In the genomic region with DNA sequence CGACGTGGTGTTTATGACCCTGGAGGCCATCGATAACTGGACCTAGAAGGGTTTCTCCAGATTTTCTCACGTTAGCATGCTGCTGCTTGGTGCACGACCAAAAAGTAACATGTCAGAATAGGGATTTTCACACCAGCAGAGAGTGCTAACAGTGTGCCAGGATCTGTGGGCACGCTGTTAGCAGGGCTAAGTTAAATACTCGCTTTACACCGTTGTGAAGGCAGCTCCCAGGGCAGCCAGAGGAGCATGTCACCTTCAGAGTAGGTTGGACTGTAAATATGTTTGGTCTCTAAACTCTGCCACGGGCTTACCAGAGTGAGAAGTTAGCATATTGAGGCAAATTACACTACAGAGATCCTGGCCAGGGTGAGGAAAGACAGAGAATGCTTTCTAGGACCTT, we compare ENCODE assay signal across 19 cellular contexts.
DNase-seq lines count a peak whose midpoint lies in the region; ATAC-seq and TF ChIP-seq lines count a peak whose summit lies in the region.
"Had no signal": no experiment of that assay in that cellular context is flagged by ENCODE, and none has a peak within 500 bp of the region (broad histone marks: within the 10 kb centered on the region; RNA-seq: fewer than 3 reads in every experiment).

No MANE protein-coding gene starts in this region.

- H3K27ac ChIP-seq in SK-N-SH (ENCODE audit: low read depth in 2 of 2, low read length in 1 of 2): peak overlapping the region in 1 of 2 experiments; percentile 80; a peak in 2 of 4 replicates
- peak overlapping the region; percentile 9 for H3K27ac ChIP-seq in lower lobe of right lung
- peak overlapping the region; percentile 9 for H3K27ac ChIP-seq in psoas muscle
- H3K27ac ChIP-seq: 22Rv1, PC-9 had no signal

- no peaks in the 10 kb centered on the region for H3K9me2 ChIP-seq in SK-N-SH

- no peak for TF ChIP-seq EP300 in SK-N-SH (IDR thresholded peaks at IDR 0.05; ENCODE audit: borderline replicate concordance in 1 of 2, low read depth in 1 of 2, low read length in 1 of 2)

- H3K4me1 Mint-ChIP-seq in WTC11: peaks cover 35% of the 10 kb centered on the region
- H3K4me1 Mint-ChIP-seq: CD14-positive monocyte had no signal

- WGBS in SK-N-SH (ENCODE audit: low lambda C conversion rate): 94% methylated on average over 9 of the region's 9 CpGs
- WGBS in psoas muscle, 3 donors: 66 to 72% (median 69%) methylated on average over 9 of the region's 9 CpGs

- no peaks in the 10 kb centered on the region for H4K20me1 ChIP-seq in SK-N-SH (ENCODE audit: insufficient read depth)

- H3K4me3 ChIP-seq in SK-N-SH (ENCODE audit: low read depth in 2 of 2, low read length in 1 of 2) (no peak overlapping the region), adipocyte (ENCODE audit: low read length) (peak overlapping the region; percentile 32), lower lobe of right lung (no peak overlapping the region), psoas muscle (no peak overlapping the region)
- H3K4me3 ChIP-seq: K562, PC-9 had no signal

- TF ChIP-seq CTCF in SK-N-SH (IDR thresholded peaks at IDR 0.05) (no peak), lower lobe of right lung (IDR thresholded peaks at IDR 0.05) (no peak), psoas muscle (IDR thresholded peaks at IDR 0.05) (no peak), WTC11 (IDR thresholded peaks at IDR 0.05) (no peak)

- H3K27me3 ChIP-seq in SK-N-SH (ENCODE audit: insufficient read depth): no peaks in the 10 kb centered on the region
- H3K27me3 ChIP-seq in adipocyte (replicated peaks; ENCODE audit: control insufficient read depth, insufficient read depth, low read length): no peaks in the 10 kb centered on the region
- H3K27me3 ChIP-seq in lower lobe of right lung (ENCODE audit: low read depth): no peaks in the 10 kb centered on the region
- H3K27me3 ChIP-seq in psoas muscle (ENCODE audit: insufficient read depth in 3 of 3, low read length in 2 of 3): no peaks in the 10 kb centered on the region

- H3K9ac ChIP-seq in SK-N-SH (peak overlapping the region; percentile 6; the same call in 1 of the 2 replicates), adipocyte (ENCODE audit: low read length) (peak overlapping the region; percentile 22)

- CTCF ChIA-PET in SK-N-SH (lab: Yijun Ruan, JAX) (interaction anchor here (1.0 kb wide), 1 partner anchor 565 kb away, joined by 3 read pairs; no protein-coding TSS in a partner anchor), WTC11 (lab: Charles Lee) (no interaction called here)

- H3K4me3 Mint-ChIP-seq in WTC11: no peak overlapping the region
- H3K4me3 Mint-ChIP-seq: CD14-positive monocyte had no signal

- H3K36me3 Mint-ChIP-seq in WTC11: peaks cover 12% of the 10 kb centered on the region

- ATAC-seq in SK-N-SH treated with all-trans-retinoic acid at 6 μM for 48 hours (no peak), lower lobe of right lung (no peak), psoas muscle (no peak), HG02678 (IDR thresholded peaks at IDR 0.05; ENCODE audit: unreplicated experiment) (no peak), WTC11 (no peak)
- ATAC-seq: HCT116, K562 had no signal

- POLR2A ChIA-PET in SK-N-SH (lab: Yijun Ruan, JAX): no interaction called here
- POLR2A ChIA-PET in WTC11 (lab: Charles Lee): interaction anchor here (0.6 kb wide), 1 partner anchor 577 kb away, joined by 6 read pairs; the partner anchor contains the start of gene BRIP1

- peaks cover 12% of the 10 kb centered on the region for H3K9me3 Mint-ChIP-seq in WTC11

- H3K4me2 ChIP-seq in SK-N-SH: no peak overlapping the region; the same call in 1 of the 2 replicates
- H3K4me2 ChIP-seq: PC-9 had no signal

- H3K4me1 ChIP-seq in SK-N-SH (ENCODE audit: control insufficient read depth in 1 of 2, insufficient read depth in 2 of 2, low read depth in 1 of 2, low read length in 1 of 2) (peaks cover 13 to 23% of the 10 kb centered on the region in 2 experiments), adipocyte (ENCODE audit: control insufficient read depth, insufficient read depth, low read length) (peaks cover 26% of the 10 kb centered on the region), lower lobe of right lung (peaks cover 21% of the 10 kb centered on the region), psoas muscle (peaks cover 6% of the 10 kb centered on the region)

- no peak overlapping the region for H2AFZ ChIP-seq in SK-N-SH (ENCODE audit: low read depth)
- H2AFZ ChIP-seq: PC-9 had no signal

- H3K9me3 ChIP-seq in SK-N-SH: no peaks in the 10 kb centered on the region
- no peaks in the 10 kb centered on the region for H3K9me3 ChIP-seq in adipocyte (ENCODE audit: control insufficient read depth, low read length)
- no peaks in the 10 kb centered on the region for H3K9me3 ChIP-seq in lower lobe of right lung
- no peaks in the 10 kb centered on the region for H3K9me3 ChIP-seq in psoas muscle

- H3F3A ChIP-seq in SK-N-SH (replicated peaks; ENCODE audit: insufficient read depth): peaks cover 17% of the 10 kb centered on the region

- TF ChIP-seq RAD21 in SK-N-SH (IDR thresholded peaks at IDR 0.05; ENCODE audit: low read length): no peak

- no peaks in the 10 kb centered on the region; the same call in 1 of the 2 replicates for H3K79me2 ChIP-seq in SK-N-SH (ENCODE audit: insufficient read depth)

- H3K36me3 ChIP-seq in SK-N-SH (replicated peaks in 1 of 2; ENCODE audit: control insufficient read depth in 1 of 2, insufficient read depth in 2 of 2, low read length in 1 of 2): no peaks in the 10 kb centered on the region
- H3K36me3 ChIP-seq in adipocyte (ENCODE audit: control insufficient read depth, insufficient read depth, low read length, severe bottlenecking): no peaks in the 10 kb centered on the region
- no peaks in the 10 kb centered on the region for H3K36me3 ChIP-seq in lower lobe of right lung
- H3K36me3 ChIP-seq in psoas muscle (ENCODE audit: insufficient read depth in 1 of 2, low read depth in 1 of 2): no peaks in the 10 kb centered on the region

- no peak overlapping the region for H3K27ac Mint-ChIP-seq in WTC11
- H3K27ac Mint-ChIP-seq: CD14-positive monocyte had no signal

- intact Hi-C loops in lower lobe of right lung (cut with DNase I): no loop called here
- intact Hi-C loops in psoas muscle (cut with DNase I): no loop called here

- no peak for DNase-seq in SK-N-SH
- DNase-seq in adipocyte (ENCODE audit: low read depth): no peak
- DNase-seq in lower lobe of right lung: no peak
- no peak for DNase-seq in psoas muscle
- DNase-seq in WTC11 (ENCODE audit: low spot score): no peak
- DNase-seq in NCI-H1694 (lab: John Stamatoyannopoulos, UW): no peak
- DNase-seq: COR-L47, DMS153, NCI-H1048, NCI-H2107, NCI-H226, NCI-H69, PC-9 had no signal

- peaks cover 8% of the 10 kb centered on the region for H3K27me3 Mint-ChIP-seq in WTC11 (ENCODE audit: low read depth)

TF ChIP-seq in SK-N-SH, 30 proteins besides CTCF, POLR2A, EP300 and RAD21 (continues in another document):
- TF ChIP-seq MAX (IDR thresholded peaks at IDR 0.05; ENCODE audit: low read depth) (no peak), MXI1 (IDR thresholded peaks at IDR 0.05; ENCODE audit: low read depth, low read length) (no peak), GATA2 (CRISPR knock-in tag; IDR thresholded peaks at IDR 0.05) (no peak), SIN3A (IDR thresholded peaks at IDR 0.05; ENCODE audit: borderline replicate concordance, low read depth, low read length) (no peak)

TF ChIP-seq in SK-N-SH treated with all-trans-retinoic acid at 6 μM for 48 hours, 23 proteins besides CTCF, POLR2A, EP300 and RAD21:
- TF ChIP-seq, protein P1, sequence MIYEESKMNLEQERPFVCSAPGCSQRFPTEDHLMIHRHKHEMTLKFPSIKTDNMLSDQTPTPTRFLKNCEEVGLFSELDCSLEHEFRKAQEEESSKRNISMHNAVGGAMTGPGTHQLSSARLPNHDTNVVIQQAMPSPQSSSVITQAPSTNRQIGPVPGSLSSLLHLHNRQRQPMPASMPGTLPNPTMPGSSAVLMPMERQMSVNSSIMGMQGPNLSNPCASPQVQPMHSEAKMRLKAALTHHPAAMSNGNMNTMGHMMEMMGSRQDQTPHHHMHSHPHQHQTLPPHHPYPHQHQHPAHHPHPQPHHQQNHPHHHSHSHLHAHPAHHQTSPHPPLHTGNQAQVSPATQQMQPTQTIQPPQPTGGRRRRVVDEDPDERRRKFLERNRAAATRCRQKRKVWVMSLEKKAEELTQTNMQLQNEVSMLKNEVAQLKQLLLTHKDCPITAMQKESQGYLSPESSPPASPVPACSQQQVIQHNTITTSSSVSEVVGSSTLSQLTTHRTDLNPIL (CRISPR knock-in tag; IDR thresholded peaks at IDR 0.05; ENCODE audit: low read depth): no peak
- no peak for TF ChIP-seq ZNF70 (CRISPR knock-in tag; IDR thresholded peaks at IDR 0.05)

TF ChIP-seq in WTC11, 78 proteins besides CTCF, POLR2A, EP300 and RAD21 (continues in another document):
- TF ChIP-seq RORB (CRISPR knock-in tag; IDR thresholded peaks at IDR 0.05) (no peak), ZNF423 (CRISPR knock-in tag; IDR thresholded peaks at IDR 0.05) (no peak), ETV6 (CRISPR knock-in tag; IDR thresholded peaks at IDR 0.05) (no peak), ELF4 (CRISPR knock-in tag; IDR thresholded peaks at IDR 0.05; ENCODE audit: low read depth) (no peak), ZNF317 (CRISPR knock-in tag; IDR thresholded peaks at IDR 0.05; ENCODE audit: borderline replicate concordance, low read depth) (no peak), NFYB (CRISPR knock-in tag; conservative IDR thresholded peaks at IDR 0.05; ENCODE audit: low read depth) (no peak), HMGA2 (CRISPR knock-in tag; IDR thresholded peaks at IDR 0.05) (no peak), MYBL2 (CRISPR knock-in tag; IDR thresholded peaks at IDR 0.05) (no peak), SP1 (CRISPR knock-in tag; conservative IDR thresholded peaks at IDR 0.05) (no peak), SMAD4 (CRISPR knock-in tag; IDR thresholded peaks at IDR 0.05) (no peak), MAX (CRISPR knock-in tag; IDR thresholded peaks at IDR 0.05) (no peak)
- TF ChIP-seq, protein P2, sequence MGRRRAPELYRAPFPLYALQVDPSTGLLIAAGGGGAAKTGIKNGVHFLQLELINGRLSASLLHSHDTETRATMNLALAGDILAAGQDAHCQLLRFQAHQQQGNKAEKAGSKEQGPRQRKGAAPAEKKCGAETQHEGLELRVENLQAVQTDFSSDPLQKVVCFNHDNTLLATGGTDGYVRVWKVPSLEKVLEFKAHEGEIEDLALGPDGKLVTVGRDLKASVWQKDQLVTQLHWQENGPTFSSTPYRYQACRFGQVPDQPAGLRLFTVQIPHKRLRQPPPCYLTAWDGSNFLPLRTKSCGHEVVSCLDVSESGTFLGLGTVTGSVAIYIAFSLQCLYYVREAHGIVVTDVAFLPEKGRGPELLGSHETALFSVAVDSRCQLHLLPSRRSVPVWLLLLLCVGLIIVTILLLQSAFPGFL (CRISPR knock-in tag; IDR thresholded peaks at IDR 0.05; ENCODE audit: borderline replicate concordance): no peak
- TF ChIP-seq, protein P3, sequence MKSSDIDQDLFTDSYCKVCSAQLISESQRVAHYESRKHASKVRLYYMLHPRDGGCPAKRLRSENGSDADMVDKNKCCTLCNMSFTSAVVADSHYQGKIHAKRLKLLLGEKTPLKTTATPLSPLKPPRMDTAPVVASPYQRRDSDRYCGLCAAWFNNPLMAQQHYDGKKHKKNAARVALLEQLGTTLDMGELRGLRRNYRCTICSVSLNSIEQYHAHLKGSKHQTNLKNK (CRISPR knock-in tag; IDR thresholded peaks at IDR 0.05): no peak
